1 cellular context compared by ENCODE assay signal in genomic region chr2:71796174-71796592, GRCh38.
TF ChIP-seq lines count a peak whose summit lies in the region.

No MANE protein-coding gene starts in this region.

TF ChIP-seq in GM23338, 12 proteins besides CTCF, POLR2A, EP300 and RAD21 (continued from another document):
- no peak for TF ChIP-seq CREB1 (CRISPR knock-in tag; IDR thresholded peaks at IDR 0.05; ENCODE audit: low read depth)
- TF ChIP-seq STAT1 (IDR thresholded peaks at IDR 0.05; ENCODE audit: unreplicated experiment): no peak
